In genomic region chr18:6004119-6004518, GRCh38 we compare ENCODE assay signal across 13 cellular contexts.
DNase-seq lines count a peak whose midpoint lies in the region; ATAC-seq, FAIRE-seq and TF ChIP-seq lines count a peak whose summit lies in the region.
"Had no signal": no experiment of that assay in that cellular context is flagged by ENCODE, and none has a peak within 500 bp of the region (broad histone marks: within the 10 kb centered on the region; RNA-seq: fewer than 3 reads in every experiment).

No MANE protein-coding gene starts in this region.

- H3K27me3 Mint-ChIP-seq in activated CD4-positive, alpha-beta T cell treated with anti-CD3 and anti-CD28 coated beads for 36 hours = peaks cover 5% of the 10 kb centered on the region

- no peak overlapping the region for H2AFZ ChIP-seq in GM12878 (ENCODE audit: control insufficient read depth, low read depth, low read length)

- H3K4me2 ChIP-seq in GM12878 (ENCODE audit: control insufficient read depth, insufficient read depth) = peak overlapping the region; percentile 68; the same call in 1 of the 2 replicates

- peaks cover 19% of the 10 kb centered on the region for H3K4me1 Mint-ChIP-seq in activated CD4-positive, alpha-beta T cell treated with anti-CD3 and anti-CD28 coated beads for 36 hours

- CTCF ChIA-PET in activated CD4-positive, alpha-beta T cell treated with anti-CD3 and anti-CD28 coated beads for 36 hours (lab: Charles Lee) = no interaction called here
- CTCF ChIA-PET in GM12878 (lab: Yijun Ruan, JAX) = no interaction called here

- H3K9me3 ChIP-seq in GM12878 (replicated peaks; ENCODE audit: control insufficient read depth, insufficient read depth, low read length) (peaks cover 7% of the 10 kb centered on the region; the same call in 2 of the 3 replicates), HAP-1 (no peaks in the 10 kb centered on the region; the same call in 1 of the 2 replicates)

- H3K4me3 Mint-ChIP-seq in activated CD4-positive, alpha-beta T cell treated with anti-CD3 and anti-CD28 coated beads for 36 hours = no peak overlapping the region

- H3K4me1 ChIP-seq in GM12878 (ENCODE audit: control insufficient read depth, insufficient read depth, low read length) (peaks cover 21% of the 10 kb centered on the region), HAP-1 (no peaks in the 10 kb centered on the region)

- H3K79me2 ChIP-seq in GM12878 (ENCODE audit: control insufficient read depth, insufficient read depth, low read length) = no peaks in the 10 kb centered on the region

- H3K27me3 ChIP-seq in GM12878 (replicated peaks in 1 of 2; ENCODE audit: control insufficient read depth in 2 of 2, insufficient read depth in 2 of 2, low read length in 1 of 2) (no peaks in the 10 kb centered on the region), HAP-1 (ENCODE audit: low read depth) (no peaks in the 10 kb centered on the region)

- RAD21 ChIA-PET in GM12878 (lab: Charles Lee; ENCODE audit: unreplicated experiment) = no interaction called here

- peak overlapping the region; percentile 20 for H3K27ac Mint-ChIP-seq in activated CD4-positive, alpha-beta T cell treated with anti-CD3 and anti-CD28 coated beads for 36 hours
- H3K27ac Mint-ChIP-seq: IgD-negative memory B cell had no signal

- TF ChIP-seq RAD21 in GM12878 (IDR thresholded peaks at IDR 0.05; ENCODE audit: insufficient read depth, low read depth, low read length) = no peak

- SMC1A ChIA-PET in GM12878 (lab: Charles Lee; ENCODE audit: uncharacterized antibody, unreplicated experiment) = interaction anchor here (2.0 kb wide), 1 partner anchor 22 kb away, joined by 4 read pairs; no protein-coding TSS in a partner anchor

- H3K27ac ChIP-seq in GM12878 (ENCODE audit: control insufficient read depth, insufficient read depth) = peak overlapping the region; percentile 58

- TF ChIP-seq EP300 in GM12878 (IDR thresholded peaks at IDR 0.05; ENCODE audit: borderline replicate concordance in 1 of 2, control insufficient read depth in 1 of 2, low read depth in 2 of 2, low read length in 2 of 2) = peak in 1 of 2 experiments; percentile 19; a peak in 1 of 4 replicates

- no peak for TF ChIP-seq CTCF in GM12878 (IDR thresholded peaks at IDR 0.05 in 2 of 3, conservative IDR thresholded peaks at IDR 0.05 in 1 of 3; ENCODE audit: control insufficient read depth in 2 of 3, extremely low read depth in 1 of 3, insufficient read depth in 1 of 3, low read depth in 3 of 3, low read length in 3 of 3)

- no TSS peak for BruUV-seq in GM12878 (replicated peaks; lab: Mats Ljungman, UMichigan)

- ATAC-seq in activated CD4-positive, alpha-beta T cell treated with anti-CD3 and anti-CD28 coated beads for 36 hours = peak; percentile 86
- peak; percentile 66 for ATAC-seq in GM21529 (IDR thresholded peaks at IDR 0.05; ENCODE audit: unreplicated experiment)
- peak; percentile 64 for ATAC-seq in HG03103 (IDR thresholded peaks at IDR 0.05; ENCODE audit: low read depth, unreplicated experiment)
- ATAC-seq in GM12878 = peak; percentile 84
- ATAC-seq: mucosa of descending colon, right cardiac atrium had no signal

- intact Hi-C loops in activated CD4-positive, alpha-beta T cell treated with anti-CD3 and anti-CD28 coated beads for 36 hours (cut with DNase I, micrococcal nuclease) = no loop called here
- intact Hi-C loops in GM12878 (cut with micrococcal nuclease; ENCODE audit: unreplicated experiment) = loop anchor here (1.0 to 10.0 kb wide), 2 partner anchors 29 to 211 kb away; no protein-coding TSS in a partner anchor

- DNase-seq in activated CD4-positive, alpha-beta T cell treated with anti-CD3 and anti-CD28 coated beads for 36 hours = no peak
- no peak for DNase-seq in activated CD4-positive, alpha-beta T cell treated with anti-CD3 and anti-CD28 coated beads, Interleukin-2, amount 50 U/mL, for 1 hour
- peak; percentile 55 for DNase-seq in GM12878 (ENCODE audit: low read depth, low spot score)
- DNase-seq in Kasumi-1 (lab: John Stamatoyannopoulos, UW) = no peak
- DNase-seq in GM19240 (ENCODE audit: insufficient read length, low spot score) = no peak
- no peak for DNase-seq in HAP-1 (ENCODE audit: low spot score in 2 of 2)
- DNase-seq: 8988T, mucosa of descending colon, right cardiac atrium, SIG-M5 had no signal

- H3K4me3 ChIP-seq in GM12878 (peak overlapping the region; percentile 31; the same call in 1 of the 2 replicates), HAP-1 (no peak overlapping the region)
- H3K4me3 ChIP-seq: mucosa of descending colon had no signal

- H3K36me3 ChIP-seq in GM12878 (ENCODE audit: control insufficient read depth in 2 of 2, insufficient read depth in 2 of 2, low read length in 1 of 2) (no peaks in the 10 kb centered on the region), HAP-1 (replicated peaks) (no peaks in the 10 kb centered on the region)

- WGBS in GM12878 (ENCODE audit: insufficient coverage, insufficient replicate concordance, low lambda C conversion rate, missing lambda C conversion rate) = 0% methylated on average over 3 of the region's 3 CpGs

- in situ Hi-C loops in GM12878 (cut with MboI) = no loop called here
- in situ Hi-C loops in HAP-1 (cut with MboI; ENCODE audit: low sequenced_read_pairs) = no loop called here

- no peaks in the 10 kb centered on the region for H3K36me3 Mint-ChIP-seq in activated CD4-positive, alpha-beta T cell treated with anti-CD3 and anti-CD28 coated beads for 36 hours (ENCODE audit: low read depth)
- H3K36me3 Mint-ChIP-seq: IgD-negative memory B cell had no signal

- no peak overlapping the region for H3K9ac ChIP-seq in GM12878 (ENCODE audit: control insufficient read depth, insufficient read depth, low read length)

- POLR2A ChIA-PET in activated CD4-positive, alpha-beta T cell treated with anti-CD3 and anti-CD28 coated beads for 36 hours (lab: Charles Lee) = no interaction called here
- POLR2A ChIA-PET in GM12878 (lab: Charles Lee) = no interaction called here

- no peak for TF ChIP-seq POLR2A in GM12878 (IDR thresholded peaks at IDR 0.05; ENCODE audit: low read depth, low read length)

- H4K20me1 ChIP-seq in GM12878 (ENCODE audit: control insufficient read depth, insufficient read depth) = no peaks in the 10 kb centered on the region

- FAIRE-seq in GM12878 (lab: Jason Lieb, UNC) = no peak

- H3K9me3 Mint-ChIP-seq in activated CD4-positive, alpha-beta T cell treated with anti-CD3 and anti-CD28 coated beads for 36 hours (ENCODE audit: low read depth) = peaks cover 10% of the 10 kb centered on the region

TF ChIP-seq in GM12878, 131 proteins besides CTCF, POLR2A, EP300 and RAD21 (continues in another document):
- TF ChIP-seq KLF5 (IDR thresholded peaks at IDR 0.05; ENCODE audit: partially characterized antibody) (no peak), YBX1 (IDR thresholded peaks at IDR 0.05) (no peak), CEBPB (IDR thresholded peaks at IDR 0.05; ENCODE audit: borderline replicate concordance in 1 of 2, low read depth in 2 of 2, low read length in 2 of 2) (0 out of 4 replicates have a peak, but pooled peaks of 1 of the 2 experiments have one; percentile 39), ZNF384 (IDR thresholded peaks at IDR 0.05; ENCODE audit: borderline replicate concordance, low read depth, low read length) (no peak), MXI1 (IDR thresholded peaks at IDR 0.05; ENCODE audit: low read depth, low read length) (no peak), FOXK2 (IDR thresholded peaks at IDR 0.05) (no peak), CEBPZ (IDR thresholded peaks at IDR 0.05; ENCODE audit: low read depth, low read length) (no peak), SPI1 (IDR thresholded peaks at IDR 0.05; ENCODE audit: borderline replicate concordance, insufficient read depth, low read depth, low read length) (no peak), ELK1 (IDR thresholded peaks at IDR 0.05; ENCODE audit: low read depth, low read length) (no peak), IKZF2 (IDR thresholded peaks at IDR 0.05) (no peak; a peak in 1 of 4 replicates)
